ENCODE assay signal across 17 cellular contexts in genomic region chr17:64134216-64134970, GRCh38.
"Had no signal": no experiment of that assay in that cellular context is flagged by ENCODE, and none has a peak within 500 bp of the region (broad histone marks: within the 10 kb centered on the region; RNA-seq: fewer than 3 reads in every experiment).

No MANE protein-coding gene starts in this region.

- DNase-seq: heart left ventricle, left ventricle myocardium superior, lower lobe of right lung, ovary, right cardiac atrium, sigmoid colon, spleen, tibial artery had no signal

- FAIRE-seq: small intestine had no signal

- H3K4me3 ChIP-seq: heart left ventricle, lower lobe of right lung, ovary, prostate gland, sigmoid colon, spleen, suprapubic skin, thoracic aorta, tibial artery, uterus had no signal

- ATAC-seq: heart left ventricle; left ventricle myocardium superior; lower lobe of right lung; naive thymus-derived CD4-positive, alpha-beta T cell; natural killer cell treated with Interleukin-12 subunit alpha and Interleukin-12 subunit beta and Interleukin-15 and Interleukin-18, amount 100 ng/mL, for 72 hours; right cardiac atrium; stimulated activated effector memory CD8-positive, alpha-beta T cell treated with anti-CD3 and anti-CD28 coated beads, Interleukin-12 subunit alpha, Interleukin-12 subunit beta, amount 100 ng/mL, for 72 hours had no signal

- H3K4me1 ChIP-seq: prostate gland had no signal

- H3K36me3 ChIP-seq: heart left ventricle, lower lobe of right lung, ovary, prostate gland, sigmoid colon, spleen, suprapubic skin, thoracic aorta, tibial artery, uterus had no signal

- H3K9me3 ChIP-seq: heart left ventricle, lower lobe of right lung, ovary, prostate gland, sigmoid colon, spleen, suprapubic skin, thoracic aorta, tibial artery, uterus had no signal

- H3K27me3 Mint-ChIP-seq: stimulated activated naive CD8-positive, alpha-beta T cell treated with anti-CD3 and anti-CD28 coated beads, Interleukin-15, Interleukin-2, amounts not matched to agents 100 ng/mL and 50 ng/mL, for 24 hours had no signal

- H3K4me3 Mint-ChIP-seq: naive thymus-derived CD4-positive, alpha-beta T cell; natural killer cell treated with Interleukin-12 subunit alpha and Interleukin-12 subunit beta and Interleukin-15 and Interleukin-18, amount 100 ng/mL, for 72 hours; stimulated activated effector memory CD8-positive, alpha-beta T cell treated with anti-CD3 and anti-CD28 coated beads, Interleukin-12 subunit alpha, Interleukin-12 subunit beta, amount 100 ng/mL, for 72 hours; stimulated activated naive CD8-positive, alpha-beta T cell treated with anti-CD3 and anti-CD28 coated beads, Interleukin-15, Interleukin-2, amounts not matched to agents 100 ng/mL and 50 ng/mL, for 24 hours had no signal

- H3K27ac ChIP-seq: heart left ventricle, lower lobe of right lung, ovary, prostate gland, sigmoid colon, spleen, suprapubic skin, thoracic aorta, tibial artery, uterus had no signal

- H3K27ac Mint-ChIP-seq: natural killer cell treated with Interleukin-12 subunit alpha and Interleukin-12 subunit beta and Interleukin-15 and Interleukin-18, amount 100 ng/mL, for 72 hours; stimulated activated effector memory CD8-positive, alpha-beta T cell treated with anti-CD3 and anti-CD28 coated beads, Interleukin-12 subunit alpha, Interleukin-12 subunit beta, amount 100 ng/mL, for 72 hours; stimulated activated naive CD8-positive, alpha-beta T cell treated with anti-CD3 and anti-CD28 coated beads, Interleukin-15, Interleukin-2, amounts not matched to agents 100 ng/mL and 50 ng/mL, for 24 hours had no signal

- H3K27me3 ChIP-seq: heart left ventricle, ovary, sigmoid colon, spleen, suprapubic skin, tibial artery, uterus had no signal

- H3K36me3 Mint-ChIP-seq: naive thymus-derived CD4-positive, alpha-beta T cell; natural killer cell treated with Interleukin-12 subunit alpha and Interleukin-12 subunit beta and Interleukin-15 and Interleukin-18, amount 100 ng/mL, for 72 hours had no signal

- H3K9me3 Mint-ChIP-seq: naive thymus-derived CD4-positive, alpha-beta T cell; natural killer cell treated with Interleukin-12 subunit alpha and Interleukin-12 subunit beta and Interleukin-15 and Interleukin-18, amount 100 ng/mL, for 72 hours; stimulated activated effector memory CD8-positive, alpha-beta T cell treated with anti-CD3 and anti-CD28 coated beads, Interleukin-12 subunit alpha, Interleukin-12 subunit beta, amount 100 ng/mL, for 72 hours; stimulated activated naive CD8-positive, alpha-beta T cell treated with anti-CD3 and anti-CD28 coated beads, Interleukin-15, Interleukin-2, amounts not matched to agents 100 ng/mL and 50 ng/mL, for 24 hours had no signal
